In genomic region chr1:155001688-155002474, GRCh38 we compare ENCODE assay signal across 8 cellular contexts. TPM values are rescaled to one million over a fixed set of nuclear protein-coding genes. Genes with fewer than 3 reads are reported as not detected.
DNase-seq lines count a peak whose midpoint lies in the region; ATAC-seq and TF ChIP-seq lines count a peak whose summit lies in the region.

No MANE protein-coding gene starts in this region.

- H3K4me1 ChIP-seq in KMS-11 (ENCODE audit: low read depth, poor library complexity, severe bottlenecking) (peaks cover 56% of the 10 kb centered on the region), Panc1 (ENCODE audit: control insufficient read depth, insufficient read depth, low read length) (peaks cover 33% of the 10 kb centered on the region), esophagus muscularis mucosa (peaks cover 45 to 62% (median 55%) of the 10 kb centered on the region in 4 donors), muscle layer of duodenum (ENCODE audit: control insufficient read depth in 1 of 2, insufficient read depth in 2 of 2, low read length in 2 of 2) (peaks cover 9 to 40% of the 10 kb centered on the region in 2 donors)

- H2AFZ ChIP-seq in KMS-11 (ENCODE audit: low read depth), result peak overlapping the region; percentile 62; the same call in 1 of the 2 replicates

- H3K4me2 ChIP-seq in KMS-11, result peak overlapping the region; percentile 41

- in situ Hi-C loops in Panc1 (cut with HindIII; ENCODE audit: low pct_unique_long_range_greater_than_20kb, low sequenced_read_pairs), result no loop called here

- peak; percentile 84 for TF ChIP-seq POLR2A in esophagus muscularis mucosa (IDR thresholded peaks at IDR 0.05; ENCODE audit: low read depth)

- peak overlapping the region; percentile 91 for H3K27ac ChIP-seq in KMS-11
- H3K27ac ChIP-seq in Panc1 (ENCODE audit: low read length), result peak overlapping the region; percentile 94
- peak overlapping the region; percentile 97 to 99 (median 98) for H3K27ac ChIP-seq in esophagus muscularis mucosa (replicated peaks in 1 of 4)
- peak overlapping the region; percentile 96 for H3K27ac ChIP-seq in muscle layer of duodenum (ENCODE audit: low read length)

- peak; percentile 61 for TF ChIP-seq CTCF in KMS-11 (conservative IDR thresholded peaks at IDR 0.05; ENCODE audit: low read depth, low read length)
- peak; percentile 80; the same call in 1 of the 2 replicates for TF ChIP-seq CTCF in Panc1 (IDR thresholded peaks at IDR 0.05)
- peak; percentile 40 to 42 (median 40) for TF ChIP-seq CTCF in esophagus muscularis mucosa (IDR thresholded peaks at IDR 0.05)

- H3K4me3 ChIP-seq in KMS-11 (IDR thresholded peaks at IDR 0.05; ENCODE audit: insufficient read depth, low read depth, low read length), result peak overlapping the region; percentile 99
- peak overlapping the region; percentile 69 to 74 for H3K4me3 ChIP-seq in Panc1 (ENCODE audit: low read depth in 2 of 2, low read length in 2 of 2)
- peak overlapping the region; percentile 80 to 97 (median 92) for H3K4me3 ChIP-seq in esophagus muscularis mucosa
- H3K4me3 ChIP-seq in muscle layer of duodenum (ENCODE audit: low read depth in 1 of 2, low read length in 2 of 2), result peak overlapping the region; percentile 83 to 89

- H3K9me3 ChIP-seq in Panc1 (ENCODE audit: control insufficient read depth, insufficient read depth, low read depth, low read length), result no peaks in the 10 kb centered on the region
- no peaks in the 10 kb centered on the region for H3K9me3 ChIP-seq in esophagus muscularis mucosa
- no peaks in the 10 kb centered on the region for H3K9me3 ChIP-seq in muscle layer of duodenum (ENCODE audit: control insufficient read depth in 1 of 2, low read length in 2 of 2)

- 0% methylated on average over 11 of the region's 37 CpGs for WGBS in esophagus muscularis mucosa

- intact Hi-C loops in Panc1 (cut with micrococcal nuclease; ENCODE audit: unreplicated experiment), result loop anchor here (5.0 kb wide), 1 partner anchor 275 kb away; no protein-coding TSS in a partner anchor
- intact Hi-C loops in esophagus muscularis mucosa (cut with DNase I), result no loop called here

- no peaks in the 10 kb centered on the region for H4K20me1 ChIP-seq in KMS-11 (ENCODE audit: insufficient read depth)

- ATAC-seq in GM21576 (IDR thresholded peaks at IDR 0.05; ENCODE audit: unreplicated experiment) (peak; percentile 46), Panc1 (peak; percentile 80)

- POLR2A ChIA-PET in Panc1 (lab: Charles Lee), result interaction anchor here (0.6 to 0.7 kb wide), 3 partner anchors 22 to 42 kb away, joined by 3 read pairs; partner anchors contain the start of gene CKS1B

- H3K27me3 ChIP-seq in KMS-11 (ENCODE audit: insufficient read depth, low read depth), result no peaks in the 10 kb centered on the region
- no peaks in the 10 kb centered on the region for H3K27me3 ChIP-seq in Panc1 (ENCODE audit: control insufficient read depth, insufficient read depth, low read length)
- no peaks in the 10 kb centered on the region for H3K27me3 ChIP-seq in esophagus muscularis mucosa
- H3K27me3 ChIP-seq in muscle layer of duodenum (ENCODE audit: low read depth, low read length), result no peaks in the 10 kb centered on the region

- no TSS peak for BruUV-seq in Panc1 (replicated peaks; lab: Mats Ljungman, UMichigan)

- peaks cover 43% of the 10 kb centered on the region for H3K79me2 ChIP-seq in KMS-11 (ENCODE audit: insufficient read depth, low read depth)

- H3K36me3 ChIP-seq in KMS-11 (ENCODE audit: insufficient read depth) (no peaks in the 10 kb centered on the region), Panc1 (ENCODE audit: control insufficient read depth, insufficient read depth, low read length) (peaks cover 5% of the 10 kb centered on the region; the same call in 1 of the 2 replicates), esophagus muscularis mucosa (no peaks in the 10 kb centered on the region), muscle layer of duodenum (ENCODE audit: control insufficient read depth in 1 of 2, insufficient read depth in 2 of 2, low read length in 2 of 2) (peaks cover 0 to 5% of the 10 kb centered on the region in 2 donors)

- CTCF ChIA-PET in Panc1 (lab: Charles Lee), result interaction anchor here (0.6 to 1.8 kb wide), 4 partner anchors 14 to 165 kb away, joined by 3 to 6 read pairs (median 4); no protein-coding TSS in a partner anchor

- no peak for TF ChIP-seq EP300 in esophagus muscularis mucosa (IDR thresholded peaks at IDR 0.05)

- peak overlapping the region; percentile 84 for H3K9ac ChIP-seq in KMS-11

- DNase-seq in DMS 273 (lab: John Stamatoyannopoulos, UW; ENCODE audit: unreplicated experiment), result peak; percentile 99
- peak; percentile 97 for DNase-seq in Panc1 (ENCODE audit: low read depth, low spot score)
- peak; percentile 99 for DNase-seq in activated T-cell treated with anti-CD3 and anti-CD28 coated beads, Interleukin-2, amount 50 U/mL, for 48 hours
- peak; percentile 100 for DNase-seq in esophagus muscularis mucosa (ENCODE audit: extremely low spot score)
- peak; percentile 93 to 97 for DNase-seq in stimulated activated CD8-positive, alpha-beta memory T cell treated with anti-CD3 and anti-CD28 coated beads, Interleukin-7, amount 100 ng/mL, for 1 hour (ENCODE audit: low read depth in 2 of 2)

RNA-seq across cellular contexts. Expression of gene ZBTB7B, which starts 0.7 kb away (rescaled TPM):
- 55.8 TPM for total RNA-seq in Panc1 (2021; ENCODE audit: unreplicated experiment)
- polyA plus RNA-seq in Panc1 (2012; ENCODE audit: insufficient read length), result 51.5 TPM
- total RNA-seq in esophagus muscularis mucosa, result 10 to 100 TPM; 50.0 to 68.9 (median 55.8) TPM

RNA-seq across cellular contexts. Expression of gene LENEP, which starts 8.5 kb away (rescaled TPM):
- total RNA-seq in Panc1 (2021; ENCODE audit: unreplicated experiment) (0.67 TPM), esophagus muscularis mucosa (not detected)
- polyA plus RNA-seq in Panc1 (2012; ENCODE audit: insufficient read length), result not detected

RNA-seq across cellular contexts. Expression of gene FLAD1, which starts 18.7 kb away (rescaled TPM):
- total RNA-seq in Panc1 (2021; ENCODE audit: unreplicated experiment) (72.8 TPM), esophagus muscularis mucosa (10 to 100 TPM; 19.5 to 29.6 (median 23.0) TPM)
- 61.9 TPM for polyA plus RNA-seq in Panc1 (2012; ENCODE audit: insufficient read length)

RNA-seq across cellular contexts. Expression of gene CKS1B, which starts 27.4 kb away (rescaled TPM):
- total RNA-seq in Panc1 (2021; ENCODE audit: unreplicated experiment), result 212 TPM
- polyA plus RNA-seq in Panc1 (2012; ENCODE audit: insufficient read length), result 156 TPM
- 10 to 100 TPM; 11.6 to 21.5 (median 18.8) TPM for total RNA-seq in esophagus muscularis mucosa

RNA-seq across cellular contexts. Expression of gene SHC1, which starts 31.3 kb away (rescaled TPM):
- total RNA-seq in Panc1 (2021; ENCODE audit: unreplicated experiment) (373 TPM), esophagus muscularis mucosa (100 to 1,000 TPM in 1 of 4 donors, 10 to 100 TPM in 3; 60.6 to 101 (median 93.4) TPM)
- polyA plus RNA-seq in Panc1 (2012; ENCODE audit: insufficient read length), result 479 TPM

Comparison
In these comparisons a context has a peak if more than half of its experiments do, and no peak if none do; other contexts are left out.
1. Peak in every context shown above with its lines: DNase-seq, ATAC-seq, H3K4me3 ChIP-seq and H3K27ac ChIP-seq.